ENCODE assay signal across 1 cellular context in the genomic region with DNA sequence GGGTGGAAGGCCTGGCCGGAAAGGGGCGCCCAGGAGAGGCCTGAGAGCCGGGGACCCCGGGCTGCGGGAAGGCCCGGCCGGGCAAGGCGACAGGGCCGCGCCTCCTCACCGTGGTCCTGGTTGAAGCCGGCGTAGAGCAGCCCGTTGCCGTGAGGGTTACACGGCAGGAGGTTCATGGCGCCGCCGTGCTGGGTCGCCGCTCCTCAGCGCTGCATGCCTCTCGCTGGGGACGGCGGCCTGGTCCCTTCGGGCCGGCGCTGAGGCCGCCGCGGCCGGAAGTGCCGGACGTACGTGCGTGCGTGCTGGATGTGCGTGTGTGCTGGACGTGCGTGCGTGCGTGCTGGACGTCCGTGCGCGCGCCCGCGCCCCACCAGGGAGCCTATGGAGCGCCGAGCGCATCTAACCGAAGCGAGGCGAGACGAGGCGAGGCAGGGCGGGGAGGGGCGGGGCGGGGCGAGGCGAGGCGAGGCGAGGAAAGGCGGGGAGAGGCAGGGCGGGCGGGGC.
TF ChIP-seq lines count a peak whose summit lies in the region.

Gene WDR45B, minus strand, starts transcription at position 280 of the 504 bp plus-strand sequence. Its CDS starts 104 bp downstream, at position 176.

TF ChIP-seq in HepG2, 621 proteins besides CTCF, POLR2A, EP300 and RAD21 (continued from another document and continues in another):
- TF ChIP-seq BATF2 (CRISPR knock-in tag; IDR thresholded peaks at IDR 0.05): peak; percentile 66; the same call in 1 of the 2 replicates
- TF ChIP-seq NCOR1 (IDR thresholded peaks at IDR 0.05; ENCODE audit: borderline replicate concordance, low read length): no peak
- peak; percentile 57 for TF ChIP-seq ZNF609 (CRISPR knock-in tag; IDR thresholded peaks at IDR 0.05; ENCODE audit: borderline replicate concordance)
- TF ChIP-seq, protein P1, sequence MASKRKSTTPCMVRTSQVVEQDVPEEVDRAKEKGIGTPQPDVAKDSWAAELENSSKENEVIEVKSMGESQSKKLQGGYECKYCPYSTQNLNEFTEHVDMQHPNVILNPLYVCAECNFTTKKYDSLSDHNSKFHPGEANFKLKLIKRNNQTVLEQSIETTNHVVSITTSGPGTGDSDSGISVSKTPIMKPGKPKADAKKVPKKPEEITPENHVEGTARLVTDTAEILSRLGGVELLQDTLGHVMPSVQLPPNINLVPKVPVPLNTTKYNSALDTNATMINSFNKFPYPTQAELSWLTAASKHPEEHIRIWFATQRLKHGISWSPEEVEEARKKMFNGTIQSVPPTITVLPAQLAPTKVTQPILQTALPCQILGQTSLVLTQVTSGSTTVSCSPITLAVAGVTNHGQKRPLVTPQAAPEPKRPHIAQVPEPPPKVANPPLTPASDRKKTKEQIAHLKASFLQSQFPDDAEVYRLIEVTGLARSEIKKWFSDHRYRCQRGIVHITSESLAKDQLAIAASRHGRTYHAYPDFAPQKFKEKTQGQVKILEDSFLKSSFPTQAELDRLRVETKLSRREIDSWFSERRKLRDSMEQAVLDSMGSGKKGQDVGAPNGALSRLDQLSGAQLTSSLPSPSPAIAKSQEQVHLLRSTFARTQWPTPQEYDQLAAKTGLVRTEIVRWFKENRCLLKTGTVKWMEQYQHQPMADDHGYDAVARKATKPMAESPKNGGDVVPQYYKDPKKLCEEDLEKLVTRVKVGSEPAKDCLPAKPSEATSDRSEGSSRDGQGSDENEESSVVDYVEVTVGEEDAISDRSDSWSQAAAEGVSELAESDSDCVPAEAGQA (IDR thresholded peaks at IDR 0.05; ENCODE audit: low read depth): 0 out of 2 replicates have a peak, but pooled peaks have one; percentile 75
- TF ChIP-seq, protein P1 (CRISPR knock-in tag; IDR thresholded peaks at IDR 0.05; ENCODE audit: borderline replicate concordance): peak; percentile 28; the same call in 1 of the 2 replicates
- TF ChIP-seq KDM3A (CRISPR knock-in tag; IDR thresholded peaks at IDR 0.05; ENCODE audit: low read depth): peak; percentile 76; the same call in 1 of the 2 replicates
- TF ChIP-seq, protein P2, sequence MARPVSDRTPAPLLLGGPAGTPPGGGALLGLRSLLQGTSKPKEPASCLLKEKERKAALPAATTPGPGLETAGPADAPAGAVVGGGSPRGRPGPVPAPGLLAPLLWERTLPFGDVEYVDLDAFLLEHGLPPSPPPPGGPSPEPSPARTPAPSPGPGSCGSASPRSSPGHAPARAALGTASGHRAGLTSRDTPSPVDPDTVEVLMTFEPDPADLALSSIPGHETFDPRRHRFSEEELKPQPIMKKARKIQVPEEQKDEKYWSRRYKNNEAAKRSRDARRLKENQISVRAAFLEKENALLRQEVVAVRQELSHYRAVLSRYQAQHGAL (CRISPR knock-in tag; IDR thresholded peaks at IDR 0.05; ENCODE audit: not compliant biosample characterization): no peak
- TF ChIP-seq CCDC6 (CRISPR knock-in tag; IDR thresholded peaks at IDR 0.05): peak; percentile 94
- no peak for TF ChIP-seq TCF12 (IDR thresholded peaks at IDR 0.05)
- TF ChIP-seq TCF12 (CRISPR knock-in tag; IDR thresholded peaks at IDR 0.05): peak; percentile 42; the same call in 1 of the 2 replicates
- no peak for TF ChIP-seq ZBTB1 (CRISPR knock-in tag; IDR thresholded peaks at IDR 0.05; ENCODE audit: borderline replicate concordance)
- TF ChIP-seq GMEB1 (CRISPR knock-in tag; IDR thresholded peaks at IDR 0.05; ENCODE audit: borderline replicate concordance): peak; percentile 99
- TF ChIP-seq, protein P3, sequence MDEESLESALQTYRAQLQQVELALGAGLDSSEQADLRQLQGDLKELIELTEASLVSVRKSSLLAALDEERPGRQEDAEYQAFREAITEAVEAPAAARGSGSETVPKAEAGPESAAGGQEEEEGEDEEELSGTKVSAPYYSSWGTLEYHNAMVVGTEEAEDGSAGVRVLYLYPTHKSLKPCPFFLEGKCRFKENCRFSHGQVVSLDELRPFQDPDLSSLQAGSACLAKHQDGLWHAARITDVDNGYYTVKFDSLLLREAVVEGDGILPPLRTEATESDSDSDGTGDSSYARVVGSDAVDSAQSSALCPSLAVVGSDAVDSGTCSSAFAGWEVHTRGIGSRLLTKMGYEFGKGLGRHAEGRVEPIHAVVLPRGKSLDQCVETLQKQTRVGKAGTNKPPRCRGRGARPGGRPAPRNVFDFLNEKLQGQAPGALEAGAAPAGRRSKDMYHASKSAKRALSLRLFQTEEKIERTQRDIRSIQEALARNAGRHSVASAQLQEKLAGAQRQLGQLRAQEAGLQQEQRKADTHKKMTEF (CRISPR knock-in tag; IDR thresholded peaks at IDR 0.05): peak; percentile 94
- peak; percentile 93 for TF ChIP-seq ARHGAP35 (CRISPR knock-in tag; IDR thresholded peaks at IDR 0.05; ENCODE audit: borderline replicate concordance)
- peak; percentile 78 for TF ChIP-seq BHLHE40 (IDR thresholded peaks at IDR 0.05; ENCODE audit: low read length)
- TF ChIP-seq ZNF530 (CRISPR knock-in tag; IDR thresholded peaks at IDR 0.05; ENCODE audit: low read depth): no peak
- no peak for TF ChIP-seq STAT6 (CRISPR knock-in tag; IDR thresholded peaks at IDR 0.05; ENCODE audit: borderline replicate concordance)
- TF ChIP-seq NAIF1 (CRISPR knock-in tag; IDR thresholded peaks at IDR 0.05; ENCODE audit: borderline replicate concordance): no peak
- TF ChIP-seq RORA (CRISPR knock-in tag; IDR thresholded peaks at IDR 0.05): no peak
- no peak for TF ChIP-seq ZNF17 (CRISPR knock-in tag; IDR thresholded peaks at IDR 0.05)
- TF ChIP-seq ZNF275 (CRISPR knock-in tag; IDR thresholded peaks at IDR 0.05; ENCODE audit: borderline replicate concordance): peak; percentile 76; the same call in 1 of the 2 replicates
- no peak for TF ChIP-seq FOXA1 (IDR thresholded peaks at IDR 0.05)
- TF ChIP-seq FOXA1 (CRISPR knock-in tag; IDR thresholded peaks at IDR 0.05): peak; percentile 67
- no peak for TF ChIP-seq ATRX (CRISPR knock-in tag; IDR thresholded peaks at IDR 0.05; ENCODE audit: borderline replicate concordance)
- TF ChIP-seq CBX2 (IDR thresholded peaks at IDR 0.05; ENCODE audit: low read depth, low read length): no peak
- no peak for TF ChIP-seq CBX2 (CRISPR knock-in tag; IDR thresholded peaks at IDR 0.05; ENCODE audit: low read depth)
- TF ChIP-seq, protein P4, sequence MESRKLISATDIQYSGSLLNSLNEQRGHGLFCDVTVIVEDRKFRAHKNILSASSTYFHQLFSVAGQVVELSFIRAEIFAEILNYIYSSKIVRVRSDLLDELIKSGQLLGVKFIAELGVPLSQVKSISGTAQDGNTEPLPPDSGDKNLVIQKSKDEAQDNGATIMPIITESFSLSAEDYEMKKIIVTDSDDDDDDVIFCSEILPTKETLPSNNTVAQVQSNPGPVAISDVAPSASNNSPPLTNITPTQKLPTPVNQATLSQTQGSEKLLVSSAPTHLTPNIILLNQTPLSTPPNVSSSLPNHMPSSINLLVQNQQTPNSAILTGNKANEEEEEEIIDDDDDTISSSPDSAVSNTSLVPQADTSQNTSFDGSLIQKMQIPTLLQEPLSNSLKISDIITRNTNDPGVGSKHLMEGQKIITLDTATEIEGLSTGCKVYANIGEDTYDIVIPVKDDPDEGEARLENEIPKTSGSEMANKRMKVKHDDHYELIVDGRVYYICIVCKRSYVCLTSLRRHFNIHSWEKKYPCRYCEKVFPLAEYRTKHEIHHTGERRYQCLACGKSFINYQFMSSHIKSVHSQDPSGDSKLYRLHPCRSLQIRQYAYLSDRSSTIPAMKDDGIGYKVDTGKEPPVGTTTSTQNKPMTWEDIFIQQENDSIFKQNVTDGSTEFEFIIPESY (CRISPR knock-in tag; IDR thresholded peaks at IDR 0.05): peak; percentile 51; the same call in 1 of the 2 replicates
- TF ChIP-seq EED (CRISPR knock-in tag; IDR thresholded peaks at IDR 0.05): no peak; the same call in 1 of the 2 replicates
- TF ChIP-seq NR1H2 (CRISPR knock-in tag; IDR thresholded peaks at IDR 0.05; ENCODE audit: borderline replicate concordance, low read depth): no peak
- peak; percentile 76; the same call in 1 of the 2 replicates for TF ChIP-seq GZF1 (CRISPR knock-in tag; IDR thresholded peaks at IDR 0.05)
- no peak; the same call in 1 of the 2 replicates for TF ChIP-seq ZFP36L1 (CRISPR knock-in tag; IDR thresholded peaks at IDR 0.05)
- TF ChIP-seq ZSCAN12 (CRISPR knock-in tag; IDR thresholded peaks at IDR 0.05): 0 out of 2 replicates have a peak, but pooled peaks have one; percentile 13
